8 cellular contexts compared by ENCODE assay signal in genomic region chr1:223285452-223285851, GRCh38.
"Had no signal": no experiment of that assay in that cellular context is flagged by ENCODE, and none has a peak within 500 bp of the region (broad histone marks: within the 10 kb centered on the region; RNA-seq: fewer than 3 reads in every experiment).

No MANE protein-coding gene starts in this region.

- ATAC-seq: GM23338 had no signal

- H3K4me1 Mint-ChIP-seq: GM23338, H9 had no signal

- H3K4me3 Mint-ChIP-seq: GM23338, H9, HFFc6 had no signal

- H3K27ac ChIP-seq: HL-60, KMS-11 had no signal

- H3K27ac Mint-ChIP-seq: GM23338, H9, HFFc6 had no signal

- H3K4me3 ChIP-seq: GM23338 had no signal

- DNase-seq: H9, HCEC 1CT, HFFc6, IMR-90, KBM-7 had no signal

- H3K9me3 Mint-ChIP-seq: GM23338, HFFc6 had no signal
